ENCODE assay signal across 17 cellular contexts in genomic region chr2:136211671-136212070, GRCh38.
DNase-seq lines count a peak whose midpoint lies in the region; ATAC-seq and TF ChIP-seq lines count a peak whose summit lies in the region.
"Had no signal": no experiment of that assay in that cellular context is flagged by ENCODE, and none has a peak within 500 bp of the region (broad histone marks: within the 10 kb centered on the region; RNA-seq: fewer than 3 reads in every experiment).

No MANE protein-coding gene starts in this region.

- TF ChIP-seq CTCF in natural killer cell (IDR thresholded peaks at IDR 0.05), result no peak

- H3K27me3 Mint-ChIP-seq in natural killer cell (ENCODE audit: low read depth in 2 of 2), result peaks cover 3 to 8% of the 10 kb centered on the region in 2 donors
- peaks cover 0 to 3% of the 10 kb centered on the region in 2 donors for H3K27me3 Mint-ChIP-seq in natural killer cell treated with Interleukin-12 subunit alpha and Interleukin-12 subunit beta and Interleukin-15 and Interleukin-18, amount 100 ng/mL, for 72 hours
- H3K27me3 Mint-ChIP-seq in memory B cell, result no peaks in the 10 kb centered on the region
- H3K27me3 Mint-ChIP-seq: activated CD4-positive, alpha-beta T cell treated with anti-CD3 and anti-CD28 coated beads, Interleukin-2, amount 10 ng/mL, durations not matched to agents 7 days and 5 days had no signal

- H3K4me3 Mint-ChIP-seq in natural killer cell (no peak overlapping the region), memory B cell (no peak overlapping the region)
- no peak overlapping the region for H3K4me3 Mint-ChIP-seq in natural killer cell treated with Interleukin-12 subunit alpha and Interleukin-12 subunit beta and Interleukin-15 and Interleukin-18, amount 100 ng/mL, for 72 hours
- H3K4me3 Mint-ChIP-seq: activated CD4-positive, alpha-beta T cell treated with anti-CD3 and anti-CD28 coated beads, Interleukin-2, amount 10 ng/mL, durations not matched to agents 7 days and 5 days; T-helper 1 cell treated with Interleukin-12 subunit alpha and Interleukin-12 subunit beta and Interleukin-4 antibody, amounts not matched to agents 30 μg/mL and 1 μg/mL, for 36 hours had no signal

- ATAC-seq in natural killer cell, result no peak
- no peak for ATAC-seq in natural killer cell treated with Interleukin-12 subunit alpha and Interleukin-12 subunit beta and Interleukin-15 and Interleukin-18, amount 100 ng/mL, for 72 hours
- ATAC-seq in memory B cell (ENCODE audit: low read depth), result no peak
- ATAC-seq: heart left ventricle had no signal

- H3K4me1 Mint-ChIP-seq in natural killer cell, result peaks cover 31 to 40% of the 10 kb centered on the region in 2 donors
- H3K4me1 Mint-ChIP-seq in natural killer cell treated with Interleukin-12 subunit alpha and Interleukin-12 subunit beta and Interleukin-15 and Interleukin-18, amount 100 ng/mL, for 72 hours (ENCODE audit: low read depth in 2 of 2), result peaks cover 29 to 45% of the 10 kb centered on the region in 2 donors
- peaks cover 62% of the 10 kb centered on the region for H3K4me1 Mint-ChIP-seq in memory B cell

- H3K36me3 Mint-ChIP-seq in natural killer cell (no peaks in the 10 kb centered on the region), memory B cell (peaks cover 6% of the 10 kb centered on the region)
- H3K36me3 Mint-ChIP-seq in natural killer cell treated with Interleukin-12 subunit alpha and Interleukin-12 subunit beta and Interleukin-15 and Interleukin-18, amount 100 ng/mL, for 72 hours, result no peaks in the 10 kb centered on the region

- DNase-seq in natural killer cell, result no peak
- DNase-seq in natural killer cell treated with Interleukin-12 subunit alpha and Interleukin-12 subunit beta and Interleukin-15 and Interleukin-18, amount 100 ng/mL, for 72 hours (ENCODE audit: low spot score), result no peak
- DNase-seq in NCI-H82 (lab: John Stamatoyannopoulos, UW), result peak; percentile 82
- no peak for DNase-seq in memory B cell (ENCODE audit: low spot score in 2 of 2)
- DNase-seq in GM19240 (ENCODE audit: insufficient read length, low spot score), result no peak
- no peak for DNase-seq in effector CD4-positive, alpha-beta T cell
- DNase-seq in HT-29 (ENCODE audit: low spot score), result no peak
- DNase-seq in NCI-H2227 (lab: John Stamatoyannopoulos, UW; ENCODE audit: unreplicated experiment), result no peak
- DNase-seq: activated CD4-positive, alpha-beta T cell treated with anti-CD3 and anti-CD28 coated beads, Interleukin-2, amount 10 ng/mL, durations not matched to agents 7 days and 5 days; foreskin fibroblast; heart left ventricle; IMR-90; NCI-H1436; NCI-H510A; Peyer's patch; stimulated activated CD4-positive, alpha-beta T cell treated with anti-CD3 and anti-CD28 coated beads, Interleukin-1b, Interleukin-23, amount 100 ng/mL, for 48 hours had no signal

- intact Hi-C loops in natural killer cell (cut with micrococcal nuclease), result loop anchor here (2.0 to 5.0 kb wide), 4 partner anchors 15 to 94 kb away; partner anchors contain the start of gene CXCR4

- H3K9me3 Mint-ChIP-seq in natural killer cell (no peaks in the 10 kb centered on the region), memory B cell (peaks cover 11% of the 10 kb centered on the region)
- peaks cover 4% of the 10 kb centered on the region for H3K9me3 Mint-ChIP-seq in natural killer cell treated with Interleukin-12 subunit alpha and Interleukin-12 subunit beta and Interleukin-15 and Interleukin-18, amount 100 ng/mL, for 72 hours

- H3K27ac Mint-ChIP-seq in natural killer cell (peak overlapping the region; percentile 83), memory B cell (peak overlapping the region; percentile 93)
- peak overlapping the region in 1 of 2 donors; percentile 41 for H3K27ac Mint-ChIP-seq in natural killer cell treated with Interleukin-12 subunit alpha and Interleukin-12 subunit beta and Interleukin-15 and Interleukin-18, amount 100 ng/mL, for 72 hours
- H3K27ac Mint-ChIP-seq: T-helper 1 cell treated with Interleukin-12 subunit alpha and Interleukin-12 subunit beta and Interleukin-4 antibody, amounts not matched to agents 30 μg/mL and 1 μg/mL, for 36 hours had no signal
